30 cellular contexts compared by ENCODE assay signal in genomic region chr9:132887181-132888120, GRCh38. TPM values are rescaled to one million over a fixed set of nuclear protein-coding genes. Genes with fewer than 3 reads are reported as not detected.
"Had no signal": no experiment of that assay in that cellular context is flagged by ENCODE, and none has a peak within 500 bp of the region (broad histone marks: within the 10 kb centered on the region; RNA-seq: fewer than 3 reads in every experiment).

No MANE protein-coding gene starts in this region.

- H3K9me3 ChIP-seq: ascending aorta, colonic mucosa, gastroesophageal sphincter, upper lobe of left lung, vagina had no signal

- H3K27ac Mint-ChIP-seq: activated CD4-positive, alpha-beta memory T cell treated with anti-CD3 and anti-CD28 coated beads, Interleukin-2, amount 10 ng/mL, durations not matched to agents 7 days and 5 days; activated CD4-positive, alpha-beta T cell treated with anti-CD3 and anti-CD28 coated beads, Interleukin-2, amount 10 ng/mL, durations not matched to agents 7 days and 5 days; activated naive CD4-positive, alpha-beta T cell treated with anti-CD3 and anti-CD28 coated beads, Interleukin-2, amount 10 ng/mL, durations not matched to agents 7 days and 5 days; activated naive CD8-positive, alpha-beta T cell treated with anti-CD3 and anti-CD28 coated beads, Interleukin-2, amount 10 ng/mL, durations not matched to agents 7 days and 5 days; activated T-cell treated with anti-CD3 and anti-CD28 coated beads, Interleukin-2, amount 50 U/mL, for 24 hours; brain; stimulated activated naive CD8-positive, alpha-beta T cell treated with anti-CD3 and anti-CD28 coated beads, Interleukin-15, amount 100 ng/mL, for 72 hours had no signal

- H3K9me3 Mint-ChIP-seq: activated CD4-positive, alpha-beta memory T cell treated with anti-CD3 and anti-CD28 coated beads, Interleukin-2, amount 10 ng/mL, durations not matched to agents 7 days and 5 days; activated CD4-positive, alpha-beta T cell treated with anti-CD3 and anti-CD28 coated beads, Interleukin-2, amount 10 ng/mL, durations not matched to agents 7 days and 5 days; activated naive CD4-positive, alpha-beta T cell treated with anti-CD3 and anti-CD28 coated beads, Interleukin-2, amount 10 ng/mL, durations not matched to agents 7 days and 5 days; activated naive CD8-positive, alpha-beta T cell treated with anti-CD3 and anti-CD28 coated beads, Interleukin-2, amount 10 ng/mL, durations not matched to agents 7 days and 5 days; activated T-cell treated with anti-CD3 and anti-CD28 coated beads, Interleukin-2, amount 50 U/mL, for 24 hours; brain; naive thymus-derived CD8-positive, alpha-beta T cell; neural crest cell; stimulated activated naive CD8-positive, alpha-beta T cell treated with anti-CD3 and anti-CD28 coated beads, Interleukin-15, amount 100 ng/mL, for 72 hours had no signal

- H3K36me3 Mint-ChIP-seq: activated naive CD4-positive, alpha-beta T cell treated with anti-CD3 and anti-CD28 coated beads, Interleukin-2, amount 10 ng/mL, durations not matched to agents 7 days and 5 days; activated naive CD8-positive, alpha-beta T cell treated with anti-CD3 and anti-CD28 coated beads, Interleukin-2, amount 10 ng/mL, durations not matched to agents 7 days and 5 days had no signal

- H3K27ac ChIP-seq: ascending aorta, cardiac muscle cell, colonic mucosa, gastroesophageal sphincter, upper lobe of left lung, vagina had no signal

- H3K27me3 ChIP-seq: ascending aorta, cardiac muscle cell, colonic mucosa, gastroesophageal sphincter, upper lobe of left lung, vagina had no signal

- H3K36me3 ChIP-seq: cardiac muscle cell, colonic mucosa had no signal

- H3K27me3 Mint-ChIP-seq: activated CD4-positive, alpha-beta memory T cell treated with anti-CD3 and anti-CD28 coated beads, Interleukin-2, amount 10 ng/mL, durations not matched to agents 7 days and 5 days; activated CD4-positive, alpha-beta T cell treated with anti-CD3 and anti-CD28 coated beads, Interleukin-2, amount 10 ng/mL, durations not matched to agents 7 days and 5 days; activated naive CD4-positive, alpha-beta T cell treated with anti-CD3 and anti-CD28 coated beads, Interleukin-2, amount 10 ng/mL, durations not matched to agents 7 days and 5 days; activated naive CD8-positive, alpha-beta T cell treated with anti-CD3 and anti-CD28 coated beads, Interleukin-2, amount 10 ng/mL, durations not matched to agents 7 days and 5 days; activated T-cell treated with anti-CD3 and anti-CD28 coated beads, Interleukin-2, amount 50 U/mL, for 24 hours; brain; naive thymus-derived CD8-positive, alpha-beta T cell; stimulated activated naive CD8-positive, alpha-beta T cell treated with anti-CD3 and anti-CD28 coated beads, Interleukin-15, amount 100 ng/mL, for 72 hours had no signal

- H3K4me3 ChIP-seq: ascending aorta, cardiac muscle cell, colonic mucosa, gastroesophageal sphincter, upper lobe of left lung, vagina had no signal

- DNase-seq: activated CD4-positive, alpha-beta memory T cell treated with anti-CD3 and anti-CD28 coated beads, Interleukin-2, amount 10 ng/mL, durations not matched to agents 7 days and 5 days; activated CD4-positive, alpha-beta T cell treated with anti-CD3 and anti-CD28 coated beads for 1 hour; activated CD4-positive, alpha-beta T cell treated with anti-CD3 and anti-CD28 coated beads, Interleukin-2, amount 10 ng/mL, durations not matched to agents 7 days and 5 days; activated CD8-positive, alpha-beta memory T cell treated with anti-CD3 and anti-CD28 coated beads, Interleukin-2, amount 50 U/mL, for 48 hours; activated gamma-delta T cell; activated naive CD4-positive, alpha-beta T cell treated with anti-CD3 and anti-CD28 coated beads, Interleukin-2, amount 10 ng/mL, durations not matched to agents 7 days and 5 days; activated naive CD8-positive, alpha-beta T cell treated with anti-CD3 and anti-CD28 coated beads, Interleukin-2, amount 10 ng/mL, durations not matched to agents 7 days and 5 days; activated T-cell treated with anti-CD3 and anti-CD28 coated beads, Interleukin-2, amount 50 U/mL, for 24 hours; cerebellar nuclear complex; colonic mucosa; effector CD8-positive, alpha-beta T cell; erythroblast; head of caudate nucleus; hippocampal formation; midbrain; naive thymus-derived CD8-positive, alpha-beta T cell; occipital lobe; right cardiac atrium; stimulated activated CD4-positive, alpha-beta T cell treated with anti-CD3 and anti-CD28 coated beads, Interleukin-12 subunit alpha, Interleukin-12 subunit beta, amount 100 ng/mL, for 4 hours; stimulated activated CD4-positive, alpha-beta T cell treated with anti-CD3 and anti-CD28 coated beads, Interleukin-4, amount 100 ng/mL, for 1 hour; stimulated activated naive CD8-positive, alpha-beta T cell treated with anti-CD3 and anti-CD28 coated beads, Interleukin-15, amount 100 ng/mL, for 72 hours; substantia nigra; T-helper 2 cell had no signal

- H3K4me1 ChIP-seq: ascending aorta, colonic mucosa, gastroesophageal sphincter, vagina had no signal

- ATAC-seq: gastroesophageal sphincter; naive thymus-derived CD8-positive, alpha-beta T cell; right cardiac atrium; stimulated activated naive CD8-positive, alpha-beta T cell treated with anti-CD3 and anti-CD28 coated beads, Interleukin-15, amount 100 ng/mL, for 72 hours had no signal

- H3K4me1 Mint-ChIP-seq: brain, neural crest cell had no signal

- H3K4me3 Mint-ChIP-seq: activated CD4-positive, alpha-beta memory T cell treated with anti-CD3 and anti-CD28 coated beads, Interleukin-2, amount 10 ng/mL, durations not matched to agents 7 days and 5 days; activated CD4-positive, alpha-beta T cell treated with anti-CD3 and anti-CD28 coated beads, Interleukin-2, amount 10 ng/mL, durations not matched to agents 7 days and 5 days; activated naive CD4-positive, alpha-beta T cell treated with anti-CD3 and anti-CD28 coated beads, Interleukin-2, amount 10 ng/mL, durations not matched to agents 7 days and 5 days; activated T-cell treated with anti-CD3 and anti-CD28 coated beads, Interleukin-2, amount 50 U/mL, for 24 hours; brain; neural crest cell; stimulated activated naive CD8-positive, alpha-beta T cell treated with anti-CD3 and anti-CD28 coated beads, Interleukin-15, amount 100 ng/mL, for 72 hours had no signal

RNA-seq across cellular contexts. Expression of gene AK8, which starts 9.4 kb away (rescaled TPM):
- total RNA-seq: activated CD4-positive, alpha-beta memory T cell treated with anti-CD3 and anti-CD28 coated beads, Interleukin-2, amount 10 ng/mL, durations not matched to agents 7 days and 5 days; activated CD4-positive, alpha-beta T cell treated with anti-CD3 and anti-CD28 coated beads, Interleukin-2, amount 10 ng/mL, durations not matched to agents 7 days and 5 days; ascending aorta; naive thymus-derived CD8-positive, alpha-beta T cell had no signal
